In the genomic region with DNA sequence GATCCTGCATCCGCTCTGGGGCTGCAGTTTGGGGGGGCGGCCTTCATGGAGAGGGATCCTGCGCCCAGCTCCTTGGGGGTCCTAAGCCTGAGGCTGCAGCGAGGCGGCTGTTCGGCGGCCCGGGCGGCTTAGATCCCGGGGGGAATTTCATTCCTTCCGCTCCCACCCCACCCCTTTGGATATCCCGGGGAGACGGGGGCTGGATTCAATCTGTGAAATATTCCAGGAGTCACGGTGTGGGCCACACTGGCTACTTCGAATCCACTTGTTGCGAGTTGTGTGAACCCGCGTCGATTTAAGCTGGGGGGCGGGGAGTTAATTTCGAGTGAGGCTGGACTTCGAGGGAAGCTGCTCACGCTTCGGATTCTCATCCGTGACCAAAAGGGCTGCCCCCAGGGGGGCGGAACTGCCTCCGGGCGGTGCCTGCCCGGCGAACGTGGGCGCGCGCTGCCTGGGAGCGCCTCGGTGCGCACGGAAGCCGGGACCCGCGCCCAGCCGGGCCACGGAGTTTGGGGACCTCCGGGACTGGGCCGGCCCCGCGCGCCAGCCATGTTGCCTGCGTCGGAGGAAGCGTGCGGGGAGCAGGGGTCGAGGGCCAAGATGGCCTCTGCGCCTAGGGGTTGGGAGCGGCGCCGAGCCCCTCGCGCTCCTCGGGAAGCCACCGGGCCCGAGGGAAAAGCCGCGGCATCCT, we compare ENCODE assay signal across 8 cellular contexts. TPM values are rescaled to one million over a fixed set of nuclear protein-coding genes. Genes with fewer than 3 reads are reported as not detected.
DNase-seq lines count a peak whose midpoint lies in the region; TF ChIP-seq lines count a peak whose summit lies in the region.

No MANE protein-coding gene starts in this region.

- H3K27me3 ChIP-seq in ascending aorta (no peaks in the 10 kb centered on the region), iPS-18a (ENCODE audit: control insufficient read depth, insufficient read depth, low read length) (peaks cover 34% of the 10 kb centered on the region), skeletal muscle tissue (ENCODE audit: control insufficient read depth in 3 of 3, insufficient read depth in 3 of 3, low read length in 3 of 3) (peaks cover 23 to 36% (median 32%) of the 10 kb centered on the region in 3 donors)

- H3K27ac ChIP-seq in ascending aorta, result no peak overlapping the region
- H3K27ac ChIP-seq in iPS-18a (ENCODE audit: low read length), result no peak overlapping the region
- H3K27ac ChIP-seq in skeletal muscle tissue (ENCODE audit: low read depth, low read length), result no peak overlapping the region

- no peaks in the 10 kb centered on the region for H3K36me3 Mint-ChIP-seq in activated CD4-positive, alpha-beta T cell treated with anti-CD3 and anti-CD28 coated beads, Interleukin-2, amount 10 ng/mL, durations not matched to agents 7 days and 5 days (ENCODE audit: low read depth)

- H3K4me1 ChIP-seq in ascending aorta (peaks cover 0 to 5% of the 10 kb centered on the region in 2 donors), iPS-18a (ENCODE audit: control insufficient read depth, low read depth, low read length) (peaks cover 4% of the 10 kb centered on the region), skeletal muscle tissue (ENCODE audit: control insufficient read depth in 3 of 3, insufficient read depth in 3 of 3, low read length in 3 of 3) (peaks cover 12 to 20% (median 18%) of the 10 kb centered on the region in 3 donors)

- CTCF ChIA-PET in activated CD4-positive, alpha-beta T cell treated with anti-CD3 and anti-CD28 coated beads, Interleukin-2, amount 10 ng/mL, durations not matched to agents 7 days and 5 days (lab: Charles Lee), result interaction anchor here (0.5 to 1.0 kb wide), 3 partner anchors 17 to 24 kb away, joined by 3 to 4 read pairs (median 4); no protein-coding TSS in a partner anchor

- POLR2A ChIA-PET in activated CD4-positive, alpha-beta T cell treated with anti-CD3 and anti-CD28 coated beads, Interleukin-2, amount 10 ng/mL, durations not matched to agents 7 days and 5 days (lab: Charles Lee), result no interaction called here

- H3K9ac ChIP-seq in iPS-18a (ENCODE audit: low read length) (peak overlapping the region; percentile 84), skeletal muscle tissue (ENCODE audit: low read depth in 1 of 3, low read length in 3 of 3) (peak overlapping the region in 1 of 3 donors; percentile 25)

- no peaks in the 10 kb centered on the region for H3K9me3 ChIP-seq in ascending aorta
- no peaks in the 10 kb centered on the region for H3K9me3 ChIP-seq in iPS-18a (ENCODE audit: control insufficient read depth, low read depth, low read length)
- H3K9me3 ChIP-seq in skeletal muscle tissue (ENCODE audit: control insufficient read depth in 3 of 3, low read length in 3 of 3), result no peaks in the 10 kb centered on the region

- intact Hi-C loops in ascending aorta (cut with DNase I), result no loop called here

- H3K4me3 Mint-ChIP-seq in activated CD4-positive, alpha-beta T cell treated with anti-CD3 and anti-CD28 coated beads, Interleukin-2, amount 10 ng/mL, durations not matched to agents 7 days and 5 days, result peak overlapping the region; percentile 65

- H3K27me3 Mint-ChIP-seq in activated CD4-positive, alpha-beta T cell treated with anti-CD3 and anti-CD28 coated beads, Interleukin-2, amount 10 ng/mL, durations not matched to agents 7 days and 5 days, result peaks cover 72% of the 10 kb centered on the region

- no peak for TF ChIP-seq CTCF in ascending aorta (IDR thresholded peaks at IDR 0.05)

- peak overlapping the region; percentile 68 to 80 for H3K4me3 ChIP-seq in ascending aorta
- H3K4me3 ChIP-seq in iPS-18a (ENCODE audit: low read length), result peak overlapping the region; percentile 80
- peak overlapping the region; percentile 65 to 70 (median 66) for H3K4me3 ChIP-seq in skeletal muscle tissue (ENCODE audit: low read length in 3 of 3)

- H3K36me3 ChIP-seq in ascending aorta (no peaks in the 10 kb centered on the region), iPS-18a (ENCODE audit: control insufficient read depth, low read depth, low read length) (no peaks in the 10 kb centered on the region), skeletal muscle tissue (ENCODE audit: control insufficient read depth in 3 of 3, insufficient read depth in 3 of 3, low read length in 3 of 3) (no peaks in the 10 kb centered on the region)

- no peak overlapping the region for H3K27ac Mint-ChIP-seq in activated CD4-positive, alpha-beta T cell treated with anti-CD3 and anti-CD28 coated beads, Interleukin-2, amount 10 ng/mL, durations not matched to agents 7 days and 5 days

- no peaks in the 10 kb centered on the region for H3K9me3 Mint-ChIP-seq in activated CD4-positive, alpha-beta T cell treated with anti-CD3 and anti-CD28 coated beads, Interleukin-2, amount 10 ng/mL, durations not matched to agents 7 days and 5 days

- no peak for DNase-seq in activated CD4-positive, alpha-beta T cell treated with anti-CD3 and anti-CD28 coated beads, Interleukin-2, amount 10 ng/mL, durations not matched to agents 7 days and 5 days
- DNase-seq in activated CD4-positive, alpha-beta T cell treated with anti-CD3 and anti-CD28 coated beads for 1 hour, result no peak
- DNase-seq in M059J (ENCODE audit: low read depth), result peak; percentile 57
- no peak for DNase-seq in ascending aorta (ENCODE audit: low spot score in 2 of 2)
- DNase-seq in AG08395 (ENCODE audit: low spot score), result no peak
- no peak for DNase-seq in T1000 (lab: John Stamatoyannopoulos, UW)

- peaks cover 9% of the 10 kb centered on the region for H3K4me1 Mint-ChIP-seq in activated CD4-positive, alpha-beta T cell treated with anti-CD3 and anti-CD28 coated beads, Interleukin-2, amount 10 ng/mL, durations not matched to agents 7 days and 5 days

RNA-seq across cellular contexts. Expression of gene OCLN, which starts 0.8 kb away (rescaled TPM):
- 1 to 10 TPM; 3.9 to 4.6 TPM for total RNA-seq in activated CD4-positive, alpha-beta T cell treated with anti-CD3 and anti-CD28 coated beads, Interleukin-2, amount 10 ng/mL, durations not matched to agents 7 days and 5 days
- 15.7 and 24.4 TPM in 2 replicates for total RNA-seq in M059J (2014; rRNA removed; shearing (Covaris generic))
- total RNA-seq in ascending aorta, result 0.53 TPM
- 0.52 TPM for total RNA-seq in skeletal muscle tissue
